8 cellular contexts compared by ENCODE assay signal in genomic region chr11:17354070-17354924, GRCh38. TPM values are rescaled to one million over a fixed set of nuclear protein-coding genes. Genes with fewer than 3 reads are reported as not detected.
DNase-seq lines count a peak whose midpoint lies in the region; ATAC-seq and TF ChIP-seq lines count a peak whose summit lies in the region.

No MANE protein-coding gene starts in this region.

- H3K4me1 Mint-ChIP-seq in activated CD4-positive, alpha-beta memory T cell treated with anti-CD3 and anti-CD28 coated beads, Interleukin-2, amount 10 ng/mL, durations not matched to agents 7 days and 5 days, result peaks cover 35% of the 10 kb centered on the region
- H3K4me1 Mint-ChIP-seq in stimulated activated effector memory CD8-positive, alpha-beta T cell treated with anti-CD3 and anti-CD28 coated beads, Interleukin-12 subunit alpha, Interleukin-12 subunit beta, amount 100 ng/mL, for 72 hours, result peaks cover 43% of the 10 kb centered on the region

- H3K27me3 ChIP-seq in HL-60 (ENCODE audit: insufficient read depth, poor library complexity, severe bottlenecking) (no peaks in the 10 kb centered on the region), endocrine pancreas (ENCODE audit: control insufficient read depth, insufficient read depth, low read length) (no peaks in the 10 kb centered on the region)

- peak overlapping the region; percentile 50 for H3K4me3 ChIP-seq in HL-60 (replicated peaks; ENCODE audit: insufficient read depth, low read length)
- H3K4me3 ChIP-seq in endocrine pancreas (ENCODE audit: control insufficient read depth, insufficient read depth, low read length), result peak overlapping the region; percentile 84

- no peaks in the 10 kb centered on the region for H3K9me3 Mint-ChIP-seq in activated CD4-positive, alpha-beta memory T cell treated with anti-CD3 and anti-CD28 coated beads, Interleukin-2, amount 10 ng/mL, durations not matched to agents 7 days and 5 days
- no peaks in the 10 kb centered on the region for H3K9me3 Mint-ChIP-seq in stimulated activated effector memory CD8-positive, alpha-beta T cell treated with anti-CD3 and anti-CD28 coated beads, Interleukin-12 subunit alpha, Interleukin-12 subunit beta, amount 100 ng/mL, for 72 hours

- H3K9ac ChIP-seq in endocrine pancreas (ENCODE audit: control insufficient read depth, insufficient read depth, low read length), result no peak overlapping the region

- no peaks in the 10 kb centered on the region for H3K36me3 Mint-ChIP-seq in activated CD4-positive, alpha-beta memory T cell treated with anti-CD3 and anti-CD28 coated beads, Interleukin-2, amount 10 ng/mL, durations not matched to agents 7 days and 5 days (ENCODE audit: low read depth)
- H3K36me3 Mint-ChIP-seq in stimulated activated effector memory CD8-positive, alpha-beta T cell treated with anti-CD3 and anti-CD28 coated beads, Interleukin-12 subunit alpha, Interleukin-12 subunit beta, amount 100 ng/mL, for 72 hours, result peaks cover 30% of the 10 kb centered on the region

- POLR2A ChIA-PET in activated CD4-positive, alpha-beta memory T cell treated with anti-CD3 and anti-CD28 coated beads, Interleukin-2, amount 10 ng/mL, durations not matched to agents 7 days and 5 days (lab: Charles Lee), result interaction anchor here (0.6 to 1.6 kb wide), 7 partner anchors 16 to 238 kb away, joined by 3 to 6 read pairs (median 3); partner anchors contain the start of genes NUCB2 and PIK3C2A

- CTCF ChIA-PET in activated CD4-positive, alpha-beta memory T cell treated with anti-CD3 and anti-CD28 coated beads, Interleukin-2, amount 10 ng/mL, durations not matched to agents 7 days and 5 days (lab: Charles Lee), result interaction anchor here (0.5 to 2.4 kb wide), 15 partner anchors 9 to 174 kb away, joined by 3 to 13 read pairs (median 4); partner anchors contain the start of genes KCNJ11 and NUCB2

- no peaks in the 10 kb centered on the region for H3K36me3 ChIP-seq in endocrine pancreas (ENCODE audit: control insufficient read depth, insufficient read depth, low read length)

- no peaks in the 10 kb centered on the region for H3K9me3 ChIP-seq in endocrine pancreas (ENCODE audit: control insufficient read depth, low read length)

- DNase-seq in GM10266 (ENCODE audit: extremely low spot score) (peak; percentile 82), HL-60 (ENCODE audit: low read depth in 1 of 2, low spot score in 1 of 2) (peak; percentile 55 to 88), NCI-H82 treated with DMSO at 0.1 percent for 48 hours (lab: John Stamatoyannopoulos, UW; ENCODE audit: unreplicated experiment) (peak; percentile 37), midbrain (lab: John Stamatoyannopoulos, UW) (peak; percentile 54)
- DNase-seq in activated CD4-positive, alpha-beta memory T cell treated with anti-CD3 and anti-CD28 coated beads, Interleukin-2, amount 10 ng/mL, durations not matched to agents 7 days and 5 days, result peak; percentile 64
- DNase-seq in stimulated activated effector memory CD8-positive, alpha-beta T cell treated with anti-CD3 and anti-CD28 coated beads, Interleukin-12 subunit alpha, Interleukin-12 subunit beta, amount 100 ng/mL, for 72 hours (ENCODE audit: low spot score in 2 of 2), result peak; percentile 60 to 81

- H3K4me3 Mint-ChIP-seq in activated CD4-positive, alpha-beta memory T cell treated with anti-CD3 and anti-CD28 coated beads, Interleukin-2, amount 10 ng/mL, durations not matched to agents 7 days and 5 days, result peak overlapping the region; percentile 73
- peak overlapping the region; percentile 80 for H3K4me3 Mint-ChIP-seq in stimulated activated effector memory CD8-positive, alpha-beta T cell treated with anti-CD3 and anti-CD28 coated beads, Interleukin-12 subunit alpha, Interleukin-12 subunit beta, amount 100 ng/mL, for 72 hours

- H3K27ac ChIP-seq in HL-60 (replicated peaks), result peak overlapping the region; percentile 92

- peaks cover 41% of the 10 kb centered on the region for H3K27me3 Mint-ChIP-seq in activated CD4-positive, alpha-beta memory T cell treated with anti-CD3 and anti-CD28 coated beads, Interleukin-2, amount 10 ng/mL, durations not matched to agents 7 days and 5 days

- no peak overlapping the region for H3K27ac Mint-ChIP-seq in activated CD4-positive, alpha-beta memory T cell treated with anti-CD3 and anti-CD28 coated beads, Interleukin-2, amount 10 ng/mL, durations not matched to agents 7 days and 5 days
- peak overlapping the region; percentile 84 for H3K27ac Mint-ChIP-seq in stimulated activated effector memory CD8-positive, alpha-beta T cell treated with anti-CD3 and anti-CD28 coated beads, Interleukin-12 subunit alpha, Interleukin-12 subunit beta, amount 100 ng/mL, for 72 hours

- ATAC-seq in stimulated activated effector memory CD8-positive, alpha-beta T cell treated with anti-CD3 and anti-CD28 coated beads, Interleukin-12 subunit alpha, Interleukin-12 subunit beta, amount 100 ng/mL, for 72 hours, result peak; percentile 49
- no peak for ATAC-seq in GM18907 (IDR thresholded peaks at IDR 0.05; ENCODE audit: unreplicated experiment)

- no peaks in the 10 kb centered on the region for H3K4me1 ChIP-seq in endocrine pancreas (ENCODE audit: control insufficient read depth, insufficient read depth, low read length)

- TF ChIP-seq CTCF in GM10266 (IDR thresholded peaks at IDR 0.05; ENCODE audit: control insufficient read depth, insufficient read depth, low read depth, missing control alignments), result peak; percentile 64
- TF ChIP-seq CTCF in HL-60 (IDR thresholded peaks at IDR 0.05; ENCODE audit: insufficient read depth, low read length), result peak; percentile 56

RNA-seq across cellular contexts. Expression of gene NCR3LG1, which starts 2.7 kb away (rescaled TPM):
- under 1 TPM; 0.15 TPM for total RNA-seq in activated CD4-positive, alpha-beta memory T cell treated with anti-CD3 and anti-CD28 coated beads, Interleukin-2, amount 10 ng/mL, durations not matched to agents 7 days and 5 days

RNA-seq across cellular contexts. Expression of gene KCNJ11, which starts 34.2 kb away (rescaled TPM):
- total RNA-seq in activated CD4-positive, alpha-beta memory T cell treated with anti-CD3 and anti-CD28 coated beads, Interleukin-2, amount 10 ng/mL, durations not matched to agents 7 days and 5 days, result under 1 TPM; 0.18 to 0.55 TPM
